ENCODE assay signal across 17 cellular contexts in the genomic region with DNA sequence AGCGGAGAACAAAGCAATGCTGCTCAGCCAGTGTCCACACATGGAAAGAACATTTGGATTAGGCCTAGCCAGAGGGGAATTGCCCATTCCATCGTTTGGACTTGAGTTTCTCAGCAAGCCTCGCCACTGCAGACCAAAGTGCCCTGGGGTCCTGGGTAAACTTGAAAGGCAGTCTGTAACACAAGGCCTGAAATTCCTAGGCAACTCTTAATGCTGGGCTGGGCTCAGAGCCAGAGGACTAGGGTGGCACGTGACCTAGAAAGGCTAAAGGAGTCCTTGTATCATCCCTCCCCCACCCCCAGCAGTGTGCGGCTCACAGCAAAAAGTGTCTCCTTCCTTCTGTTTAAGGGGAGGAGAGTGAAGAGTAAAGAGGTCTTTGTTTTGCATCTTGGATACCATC.
"Had no signal": no experiment of that assay in that cellular context is flagged by ENCODE, and none has a peak within 500 bp of the region (broad histone marks: within the 10 kb centered on the region; RNA-seq: fewer than 3 reads in every experiment).

No MANE protein-coding gene starts in this region.

- DNase-seq: KBM-7, MV-4-11, NCI-H1048, NCI-H1105, NCI-H1417, NCI-H1436 treated with DMSO at 0.1 percent for 48 hours, NCI-H1694, NCI-H187 treated with DMSO at 0.1 percent for 48 hours, NCI-H2029 treated with DMSO at 0.1 percent for 48 hours, NCI-H2171, NCI-H226, NCI-H446, NCI-H510A, NCI-H524 treated with DMSO at 0.1 percent for 48 hours, PC-3, SHP77 had no signal

- H3K4me3 ChIP-seq: SK-N-MC had no signal
